8 cellular contexts compared by ENCODE assay signal in genomic region chr6:5084192-5084786, GRCh38. TPM values are rescaled to one million over a fixed set of nuclear protein-coding genes. Genes with fewer than 3 reads are reported as not detected.
DNase-seq lines count a peak whose midpoint lies in the region; ATAC-seq lines count a peak whose summit lies in the region.

No MANE protein-coding gene starts in this region.

- H3K9me3 Mint-ChIP-seq in activated naive CD8-positive, alpha-beta T cell treated with anti-CD3 and anti-CD28 coated beads, Interleukin-2, amount 10 ng/mL, durations not matched to agents 7 days and 5 days: no peaks in the 10 kb centered on the region
- no peaks in the 10 kb centered on the region for H3K9me3 Mint-ChIP-seq in stimulated activated naive CD8-positive, alpha-beta T cell treated with anti-CD3 and anti-CD28 coated beads, Interleukin-15, amount 100 ng/mL, for 72 hours

- peaks cover 60% of the 10 kb centered on the region for H3K27me3 Mint-ChIP-seq in activated naive CD8-positive, alpha-beta T cell treated with anti-CD3 and anti-CD28 coated beads, Interleukin-2, amount 10 ng/mL, durations not matched to agents 7 days and 5 days
- H3K27me3 Mint-ChIP-seq in stimulated activated naive CD8-positive, alpha-beta T cell treated with anti-CD3 and anti-CD28 coated beads, Interleukin-15, amount 100 ng/mL, for 72 hours: peaks cover 60% of the 10 kb centered on the region

- DNase-seq in activated naive CD8-positive, alpha-beta T cell treated with anti-CD3 and anti-CD28 coated beads, Interleukin-2, amount 10 ng/mL, durations not matched to agents 7 days and 5 days: peak; percentile 36
- DNase-seq in iPS-NIHi11 (ENCODE audit: low spot score) (peak; percentile 71), NCI-H1417 treated with DMSO at 0.1 percent for 48 hours (lab: John Stamatoyannopoulos, UW) (no peak)
- no peak for DNase-seq in stimulated activated naive CD8-positive, alpha-beta T cell treated with anti-CD3 and anti-CD28 coated beads, Interleukin-15, amount 100 ng/mL, for 72 hours
- no peak for DNase-seq in activated CD4-positive, alpha-beta T cell treated with anti-CD3 and anti-CD28 coated beads for 1 hour

- peaks cover 2% of the 10 kb centered on the region for H3K4me1 Mint-ChIP-seq in activated naive CD8-positive, alpha-beta T cell treated with anti-CD3 and anti-CD28 coated beads, Interleukin-2, amount 10 ng/mL, durations not matched to agents 7 days and 5 days
- H3K4me1 Mint-ChIP-seq in stimulated activated naive CD8-positive, alpha-beta T cell treated with anti-CD3 and anti-CD28 coated beads, Interleukin-15, amount 100 ng/mL, for 72 hours: peaks cover 6% of the 10 kb centered on the region

- no peak overlapping the region for H3K27ac Mint-ChIP-seq in activated naive CD8-positive, alpha-beta T cell treated with anti-CD3 and anti-CD28 coated beads, Interleukin-2, amount 10 ng/mL, durations not matched to agents 7 days and 5 days
- H3K27ac Mint-ChIP-seq in stimulated activated naive CD8-positive, alpha-beta T cell treated with anti-CD3 and anti-CD28 coated beads, Interleukin-15, amount 100 ng/mL, for 72 hours: no peak overlapping the region

- peak overlapping the region; percentile 83 for H3K4me3 Mint-ChIP-seq in activated naive CD8-positive, alpha-beta T cell treated with anti-CD3 and anti-CD28 coated beads, Interleukin-2, amount 10 ng/mL, durations not matched to agents 7 days and 5 days
- peak overlapping the region; percentile 83 to 88 for H3K4me3 Mint-ChIP-seq in stimulated activated naive CD8-positive, alpha-beta T cell treated with anti-CD3 and anti-CD28 coated beads, Interleukin-15, amount 100 ng/mL, for 72 hours

- POLR2A ChIA-PET in activated naive CD8-positive, alpha-beta T cell treated with anti-CD3 and anti-CD28 coated beads, Interleukin-2, amount 10 ng/mL, durations not matched to agents 7 days and 5 days (lab: Charles Lee): no interaction called here

- no peaks in the 10 kb centered on the region for H3K36me3 Mint-ChIP-seq in activated naive CD8-positive, alpha-beta T cell treated with anti-CD3 and anti-CD28 coated beads, Interleukin-2, amount 10 ng/mL, durations not matched to agents 7 days and 5 days

- ATAC-seq in GM18498 (IDR thresholded peaks at IDR 0.05; ENCODE audit: unreplicated experiment) (peak; percentile 30), HG02870 (IDR thresholded peaks at IDR 0.05; ENCODE audit: unreplicated experiment) (peak; percentile 22), GM18520 (IDR thresholded peaks at IDR 0.05; ENCODE audit: unreplicated experiment) (no peak)
- ATAC-seq in activated naive CD8-positive, alpha-beta T cell treated with anti-CD3 and anti-CD28 coated beads, Interleukin-2, amount 10 ng/mL, durations not matched to agents 7 days and 5 days (ENCODE audit: low read depth): no peak
- peak; percentile 41 for ATAC-seq in stimulated activated naive CD8-positive, alpha-beta T cell treated with anti-CD3 and anti-CD28 coated beads, Interleukin-15, amount 100 ng/mL, for 72 hours

RNA-seq across cellular contexts. Expression of gene PPP1R3G, which starts 0.9 kb away (rescaled TPM):
- under 1 TPM; 0.11 to 0.17 TPM for total RNA-seq in activated naive CD8-positive, alpha-beta T cell treated with anti-CD3 and anti-CD28 coated beads, Interleukin-2, amount 10 ng/mL, durations not matched to agents 7 days and 5 days

Comparison
In these comparisons a context has a peak if more than half of its experiments do, and no peak if none do; other contexts are left out.
1. ATAC-seq: peak in GM18498 (single experiment), HG02870 (single experiment) and stimulated activated naive CD8-positive, alpha-beta T cell treated with anti-CD3 and anti-CD28 coated beads, Interleukin-15, amount 100 ng/mL, for 72 hours (single experiment); none in activated naive CD8-positive, alpha-beta T cell treated with anti-CD3 and anti-CD28 coated beads, Interleukin-2, amount 10 ng/mL, durations not matched to agents 7 days and 5 days (single experiment) and GM18520 (single experiment).
2. DNase-seq: peak in activated naive CD8-positive, alpha-beta T cell treated with anti-CD3 and anti-CD28 coated beads, Interleukin-2, amount 10 ng/mL, durations not matched to agents 7 days and 5 days (single experiment) and iPS-NIHi11 (single experiment); none in stimulated activated naive CD8-positive, alpha-beta T cell treated with anti-CD3 and anti-CD28 coated beads, Interleukin-15, amount 100 ng/mL, for 72 hours (0 of 2), activated CD4-positive, alpha-beta T cell treated with anti-CD3 and anti-CD28 coated beads for 1 hour (single experiment) and NCI-H1417 treated with DMSO at 0.1 percent for 48 hours (single experiment).